ENCODE assay signal across 1 cellular context in the genomic region with DNA sequence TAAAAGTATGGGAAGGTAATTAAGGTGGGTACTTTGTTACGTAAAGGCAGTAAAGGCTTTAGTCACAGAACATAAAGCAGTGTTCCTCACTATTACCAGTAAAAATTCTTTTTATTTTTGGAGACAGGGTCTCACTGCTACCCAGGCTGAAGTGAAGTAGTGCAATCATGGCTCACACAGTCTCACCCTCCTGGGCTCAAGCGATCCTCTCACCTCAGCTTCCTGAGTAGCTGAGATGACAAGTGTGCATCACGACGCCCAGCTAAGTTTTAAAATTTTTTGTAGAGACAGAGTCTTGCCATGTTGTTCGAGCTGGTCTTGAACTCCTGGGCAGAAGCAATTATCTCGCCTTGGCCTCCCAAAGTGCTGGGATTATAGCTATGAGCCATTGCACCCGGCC.
TF ChIP-seq lines count a peak whose summit lies in the region.

No MANE protein-coding gene starts in this region.

TF ChIP-seq in WTC11, 78 proteins besides CTCF, POLR2A, EP300 and RAD21 (continued from another document):
- TF ChIP-seq, protein P1, sequence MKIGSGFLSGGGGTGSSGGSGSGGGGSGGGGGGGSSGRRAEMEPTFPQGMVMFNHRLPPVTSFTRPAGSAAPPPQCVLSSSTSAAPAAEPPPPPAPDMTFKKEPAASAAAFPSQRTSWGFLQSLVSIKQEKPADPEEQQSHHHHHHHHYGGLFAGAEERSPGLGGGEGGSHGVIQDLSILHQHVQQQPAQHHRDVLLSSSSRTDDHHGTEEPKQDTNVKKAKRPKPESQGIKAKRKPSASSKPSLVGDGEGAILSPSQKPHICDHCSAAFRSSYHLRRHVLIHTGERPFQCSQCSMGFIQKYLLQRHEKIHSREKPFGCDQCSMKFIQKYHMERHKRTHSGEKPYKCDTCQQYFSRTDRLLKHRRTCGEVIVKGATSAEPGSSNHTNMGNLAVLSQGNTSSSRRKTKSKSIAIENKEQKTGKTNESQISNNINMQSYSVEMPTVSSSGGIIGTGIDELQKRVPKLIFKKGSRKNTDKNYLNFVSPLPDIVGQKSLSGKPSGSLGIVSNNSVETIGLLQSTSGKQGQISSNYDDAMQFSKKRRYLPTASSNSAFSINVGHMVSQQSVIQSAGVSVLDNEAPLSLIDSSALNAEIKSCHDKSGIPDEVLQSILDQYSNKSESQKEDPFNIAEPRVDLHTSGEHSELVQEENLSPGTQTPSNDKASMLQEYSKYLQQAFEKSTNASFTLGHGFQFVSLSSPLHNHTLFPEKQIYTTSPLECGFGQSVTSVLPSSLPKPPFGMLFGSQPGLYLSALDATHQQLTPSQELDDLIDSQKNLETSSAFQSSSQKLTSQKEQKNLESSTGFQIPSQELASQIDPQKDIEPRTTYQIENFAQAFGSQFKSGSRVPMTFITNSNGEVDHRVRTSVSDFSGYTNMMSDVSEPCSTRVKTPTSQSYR (CRISPR knock-in tag; IDR thresholded peaks at IDR 0.05) = no peak
- TF ChIP-seq, protein P2, sequence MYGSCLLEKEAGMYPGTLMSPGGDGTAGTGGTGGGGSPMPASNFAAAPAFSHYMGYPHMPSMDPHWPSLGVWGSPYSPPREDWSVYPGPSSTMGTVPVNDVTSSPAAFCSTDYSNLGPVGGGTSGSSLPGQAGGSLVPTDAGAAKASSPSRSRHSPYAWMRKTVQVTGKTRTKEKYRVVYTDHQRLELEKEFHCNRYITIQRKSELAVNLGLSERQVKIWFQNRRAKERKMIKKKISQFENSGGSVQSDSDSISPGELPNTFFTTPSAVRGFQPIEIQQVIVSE (CRISPR knock-in tag; IDR thresholded peaks at IDR 0.05; ENCODE audit: borderline replicate concordance) = no peak
- TF ChIP-seq, protein P3, sequence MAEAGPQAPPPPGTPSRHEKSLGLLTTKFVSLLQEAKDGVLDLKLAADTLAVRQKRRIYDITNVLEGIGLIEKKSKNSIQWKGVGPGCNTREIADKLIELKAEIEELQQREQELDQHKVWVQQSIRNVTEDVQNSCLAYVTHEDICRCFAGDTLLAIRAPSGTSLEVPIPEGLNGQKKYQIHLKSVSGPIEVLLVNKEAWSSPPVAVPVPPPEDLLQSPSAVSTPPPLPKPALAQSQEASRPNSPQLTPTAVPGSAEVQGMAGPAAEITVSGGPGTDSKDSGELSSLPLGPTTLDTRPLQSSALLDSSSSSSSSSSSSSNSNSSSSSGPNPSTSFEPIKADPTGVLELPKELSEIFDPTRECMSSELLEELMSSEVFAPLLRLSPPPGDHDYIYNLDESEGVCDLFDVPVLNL (CRISPR knock-in tag; IDR thresholded peaks at IDR 0.05; ENCODE audit: borderline replicate concordance, low read depth) = no peak
- TF ChIP-seq, protein P4, sequence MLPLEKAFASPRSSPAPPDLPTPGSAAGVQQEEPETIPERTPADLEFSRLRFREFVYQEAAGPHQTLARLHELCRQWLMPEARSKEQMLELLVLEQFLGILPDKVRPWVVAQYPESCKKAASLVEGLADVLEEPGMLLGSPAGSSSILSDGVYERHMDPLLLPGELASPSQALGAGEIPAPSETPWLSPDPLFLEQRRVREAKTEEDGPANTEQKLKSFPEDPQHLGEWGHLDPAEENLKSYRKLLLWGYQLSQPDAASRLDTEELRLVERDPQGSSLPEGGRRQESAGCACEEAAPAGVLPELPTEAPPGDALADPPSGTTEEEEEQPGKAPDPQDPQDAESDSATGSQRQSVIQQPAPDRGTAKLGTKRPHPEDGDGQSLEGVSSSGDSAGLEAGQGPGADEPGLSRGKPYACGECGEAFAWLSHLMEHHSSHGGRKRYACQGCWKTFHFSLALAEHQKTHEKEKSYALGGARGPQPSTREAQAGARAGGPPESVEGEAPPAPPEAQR (CRISPR knock-in tag; IDR thresholded peaks at IDR 0.05) = no peak
- TF ChIP-seq FOXP1 (CRISPR knock-in tag; IDR thresholded peaks at IDR 0.05; ENCODE audit: borderline replicate concordance) = no peak
- TF ChIP-seq JUN (CRISPR knock-in tag; IDR thresholded peaks at IDR 0.05) = no peak
